In the genomic region with DNA sequence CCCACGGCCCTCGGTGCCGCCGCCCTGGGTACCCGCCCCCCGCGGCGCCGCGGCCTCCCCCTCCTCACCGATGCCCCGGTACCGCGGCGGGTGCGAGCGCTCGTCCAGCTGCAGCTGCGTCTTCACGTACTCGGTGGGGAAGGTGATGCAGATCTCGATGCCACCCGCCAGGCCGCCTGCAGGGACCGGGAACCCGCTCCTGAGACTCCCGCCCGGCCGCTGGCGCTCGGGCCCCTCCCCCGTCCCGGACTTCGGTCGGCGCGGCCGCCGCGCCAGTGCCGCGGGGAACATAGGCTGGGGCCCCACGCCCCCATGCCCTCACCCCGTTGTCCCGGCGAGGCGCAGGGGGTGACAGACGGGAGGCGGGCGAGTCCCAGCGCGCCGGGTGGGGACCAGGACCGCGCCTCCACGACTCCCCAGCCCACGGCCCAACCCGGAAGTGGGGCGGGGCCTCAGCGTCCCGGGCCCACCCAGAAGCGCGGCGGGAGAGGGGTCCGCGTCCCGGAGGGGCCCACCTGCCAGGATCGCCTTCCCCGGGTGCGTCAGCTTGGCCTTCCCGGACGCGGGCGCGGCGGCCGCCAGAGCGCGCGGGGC, we compare ENCODE assay signal across 8 cellular contexts. TPM values are rescaled to one million over a fixed set of nuclear protein-coding genes. Genes with fewer than 3 reads are reported as not detected.
DNase-seq lines count a peak whose midpoint lies in the region; ATAC-seq and TF ChIP-seq lines count a peak whose summit lies in the region.

No MANE protein-coding gene starts in this region.

- H3K79me2 ChIP-seq in DND-41 (ENCODE audit: insufficient read depth, low read length) = peaks cover 51% of the 10 kb centered on the region

- no peaks in the 10 kb centered on the region for H3K27me3 Mint-ChIP-seq in effector memory CD8-positive, alpha-beta T cell

- H3K27me3 ChIP-seq in DND-41 (ENCODE audit: insufficient read depth, low read length, poor library complexity) = no peaks in the 10 kb centered on the region
- no peaks in the 10 kb centered on the region for H3K27me3 ChIP-seq in HL-60 (ENCODE audit: insufficient read depth, poor library complexity, severe bottlenecking)
- H3K27me3 ChIP-seq in testis = no peaks in the 10 kb centered on the region

- peak overlapping the region; percentile 87 for H2AFZ ChIP-seq in DND-41 (ENCODE audit: low read depth, low read length)

- peaks cover 9% of the 10 kb centered on the region for H3K36me3 Mint-ChIP-seq in effector memory CD8-positive, alpha-beta T cell (ENCODE audit: insufficient read depth)

- WGBS in testis, 2 donors = 2% methylated on average over 47 of the region's 80 CpGs; no CpG with 5 or more reads in 1 of the 2 donors

- peak overlapping the region; percentile 82 for H3K4me2 ChIP-seq in DND-41 (ENCODE audit: insufficient read depth, low read length)

- H3K27ac ChIP-seq in DND-41 (ENCODE audit: low read length) = peak overlapping the region; percentile 76
- peak overlapping the region; percentile 75 for H3K27ac ChIP-seq in HL-60 (replicated peaks)
- H3K27ac ChIP-seq in testis = peak overlapping the region; percentile 39 to 95

- DNase-seq in DND-41 (peak; percentile 74), HL-60 (ENCODE audit: low read depth in 1 of 2, low spot score in 1 of 2) (peak; percentile 35 to 65), midbrain (lab: John Stamatoyannopoulos, UW) (peak; percentile 40), testis (peak; percentile 28), MV-4-11 (lab: John Stamatoyannopoulos, UW) (no peak)
- peak; percentile 28 to 49 (median 41) for DNase-seq in effector memory CD8-positive, alpha-beta T cell

- intact Hi-C loops in testis (cut with DNase I; ENCODE audit: low total_unique reads) = no loop called here

- H3K4me1 ChIP-seq in DND-41 (ENCODE audit: insufficient read depth, low read length) (peaks cover 59% of the 10 kb centered on the region), testis (peaks cover 28% of the 10 kb centered on the region)

- ATAC-seq in DND-41 (ENCODE audit: insufficient read depth, low read depth) (peak; percentile 63), GM21360 (IDR thresholded peaks at IDR 0.05; ENCODE audit: unreplicated experiment) (peak; percentile 30)
- ATAC-seq in activated CD4-positive, CD25-positive, alpha-beta regulatory T cell treated with anti-CD3 and anti-CD28 coated beads, Interleukin-2, amount 50 U/mL, for 24 hours = peak; percentile 37 to 52
- ATAC-seq in effector memory CD8-positive, alpha-beta T cell (replicated peaks) = peak; percentile 66

- peak overlapping the region; percentile 59 to 68 for H3K4me3 Mint-ChIP-seq in effector memory CD8-positive, alpha-beta T cell

- H3K9ac ChIP-seq in DND-41 (ENCODE audit: low read depth, low read length) = peak overlapping the region; percentile 86

- TF ChIP-seq CTCF in DND-41 (IDR thresholded peaks at IDR 0.05; ENCODE audit: borderline replicate concordance, extremely low read depth, low read length, poor library complexity, severe bottlenecking) (no peak), HL-60 (IDR thresholded peaks at IDR 0.05; ENCODE audit: insufficient read depth, low read length) (no peak), testis (IDR thresholded peaks at IDR 0.05) (peak in 1 of 3 experiments; percentile 9)

- H3K4me3 ChIP-seq in DND-41 (ENCODE audit: low read depth in 1 of 2, low read length in 2 of 2) (peak overlapping the region; percentile 68 to 69; a peak in 3 of 4 replicates), HL-60 (replicated peaks; ENCODE audit: insufficient read depth, low read length) (peak overlapping the region; percentile 72), testis (peak overlapping the region; percentile 84 to 91)

- TF ChIP-seq POLR2A in testis (IDR thresholded peaks at IDR 0.05) = no peak

- peaks cover 29% of the 10 kb centered on the region for H3K36me3 ChIP-seq in DND-41 (ENCODE audit: insufficient read depth, low read length)
- no peaks in the 10 kb centered on the region for H3K36me3 ChIP-seq in testis (ENCODE audit: low read depth, missing control alignments)

- H4K20me1 ChIP-seq in DND-41 (ENCODE audit: insufficient read depth, low read length) = peaks cover 53% of the 10 kb centered on the region

- no peaks in the 10 kb centered on the region for H3K9me3 Mint-ChIP-seq in effector memory CD8-positive, alpha-beta T cell

- peak overlapping the region in 1 of 2 donors; percentile 17 for H3K27ac Mint-ChIP-seq in effector memory CD8-positive, alpha-beta T cell

- H3K4me1 Mint-ChIP-seq in effector memory CD8-positive, alpha-beta T cell (ENCODE audit: low read depth in 2 of 2) = peaks cover 17 to 26% of the 10 kb centered on the region in 2 donors

- H3K9me3 ChIP-seq in DND-41 (ENCODE audit: insufficient read depth, low read length, severe bottlenecking) = no peaks in the 10 kb centered on the region
- H3K9me3 ChIP-seq in testis = no peaks in the 10 kb centered on the region

RNA-seq across cellular contexts. Expression of a gene that starts 0.4 kb away (rescaled TPM):
- total RNA-seq in testis = 10 to 100 TPM; 61.7 to 64.9 TPM
- 56.0 TPM for polyA plus RNA-seq in testis (ENCODE audit: insufficient read depth, low read depth, low replicate concordance)

RNA-seq across cellular contexts. Expression of a gene that starts 28.1 kb away (rescaled TPM):
- total RNA-seq in testis = 10 to 100 TPM; 15.3 to 16.0 TPM
- 2.3 TPM for polyA plus RNA-seq in testis (ENCODE audit: insufficient read depth, low read depth, low replicate concordance)

RNA-seq across cellular contexts. Expression of a gene that starts 33.7 kb away (rescaled TPM):
- 10 to 100 TPM; 27.4 to 38.0 TPM for total RNA-seq in testis
- 42.9 TPM for polyA plus RNA-seq in testis (ENCODE audit: insufficient read depth, low read depth, low replicate concordance)

RNA-seq across cellular contexts. Expression of a gene that starts 47.1 kb away (rescaled TPM):
- total RNA-seq in testis = 100 to 1,000 TPM in 1 of 2 donors, 10 to 100 TPM in 1; 66.0 to 188 TPM
- polyA plus RNA-seq in testis (ENCODE audit: insufficient read depth, low read depth, low replicate concordance) = 205 TPM

RNA-seq across cellular contexts. Expression of a gene that starts 56.0 kb away (rescaled TPM):
- 100 to 1,000 TPM in 1 of 2 donors, 10 to 100 TPM in 1; 89.5 to 106 TPM for total RNA-seq in testis
- polyA plus RNA-seq in testis (ENCODE audit: insufficient read depth, low read depth, low replicate concordance) = 64.6 TPM
